12 cellular contexts compared by ENCODE assay signal in the genomic region with DNA sequence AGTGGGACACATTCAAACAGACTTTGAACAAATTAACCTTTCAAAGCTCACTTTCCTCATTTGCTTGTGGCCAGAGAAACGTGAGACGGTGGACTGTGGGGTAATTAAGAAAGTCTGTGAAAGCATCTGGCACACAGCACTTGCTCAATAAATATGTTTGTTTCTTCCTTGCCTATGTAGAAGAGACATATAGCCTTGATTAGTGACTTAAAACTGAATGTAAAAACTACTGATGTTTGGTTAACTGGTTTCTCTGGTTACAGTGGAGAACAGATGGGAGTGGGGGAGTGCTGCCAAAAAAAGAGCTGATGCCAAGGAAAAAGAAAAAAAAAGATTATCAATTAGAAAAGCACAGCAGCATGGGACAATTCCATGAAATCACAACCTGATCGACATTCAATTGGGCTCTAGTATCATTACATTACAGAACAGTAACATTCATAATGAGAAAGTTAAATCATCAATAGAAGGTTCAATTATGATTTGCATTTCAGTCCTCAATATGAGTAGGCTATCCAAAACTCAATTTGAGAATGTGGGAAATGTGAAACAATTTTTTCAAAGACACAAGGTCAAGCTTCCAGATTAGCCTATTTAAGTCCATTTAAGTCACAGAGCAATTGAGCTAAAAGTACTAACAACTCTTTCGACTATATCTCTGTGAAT. TPM values are rescaled to one million over a fixed set of nuclear protein-coding genes. Genes with fewer than 3 reads are reported as not detected.
DNase-seq lines count a peak whose midpoint lies in the region; ATAC-seq, FAIRE-seq and TF ChIP-seq lines count a peak whose summit lies in the region.
"Had no signal": no experiment of that assay in that cellular context is flagged by ENCODE, and none has a peak within 500 bp of the region (broad histone marks: within the 10 kb centered on the region; RNA-seq: fewer than 3 reads in every experiment).

No MANE protein-coding gene starts in this region.

- ATAC-seq in naive B cell (ENCODE audit: low read depth in 2 of 2), result no peak
- no peak for ATAC-seq in GM18909 (IDR thresholded peaks at IDR 0.05; ENCODE audit: poor library complexity, unreplicated experiment)

- DNase-seq in D721Med (ENCODE audit: insufficient read length, low spot score), result no peak
- no peak for DNase-seq in HFFc6
- DNase-seq in activated T-helper 1 cell treated with anti-CD3 and anti-CD28 coated beads, Interleukin-12 subunit alpha, Interleukin-12 subunit beta, Interleukin-2, Interleukin-4 antibody, amounts not matched to agents 30 ng/mL and 10 ng/mL and 1 ng/mL, durations not matched to agents 14 hours and 24 hours and 36 hours (ENCODE audit: low spot score), result no peak
- DNase-seq in naive B cell, result no peak
- DNase-seq in NCI-H2107 (lab: John Stamatoyannopoulos, UW), result no peak
- DNase-seq in cerebellar nuclear complex (lab: John Stamatoyannopoulos, UW), result no peak
- no peak for DNase-seq in T1000 (lab: John Stamatoyannopoulos, UW)
- DNase-seq: activated effector memory CD4-positive, alpha-beta T cell treated with anti-CD3 and anti-CD28 coated beads, Interleukin-2, amount 50 U/mL, for 16 hours; Kasumi-1; posterior cingulate gyrus had no signal

- H3K27ac Mint-ChIP-seq in HFFc6, result peak overlapping the region; percentile 59
- H3K27ac Mint-ChIP-seq in activated T-helper 1 cell treated with anti-CD3 and anti-CD28 coated beads, Interleukin-12 subunit alpha, Interleukin-12 subunit beta, Interleukin-2, Interleukin-4 antibody, amounts not matched to agents 30 ng/mL and 10 ng/mL and 1 ng/mL, durations not matched to agents 14 hours and 24 hours and 36 hours, result peak overlapping the region; percentile 1
- H3K27ac Mint-ChIP-seq in naive B cell, result peak overlapping the region in 3 of 6 donors; percentile 16 to 58 (median 48)

- FAIRE-seq in D721Med (lab: Jason Lieb, UNC), result peak; percentile 6
- FAIRE-seq: H1 had no signal

- H3K27me3 Mint-ChIP-seq in HFFc6 (ENCODE audit: insufficient read depth) (no peaks in the 10 kb centered on the region), naive B cell (no peaks in the 10 kb centered on the region)
- H3K27me3 Mint-ChIP-seq in activated T-helper 1 cell treated with anti-CD3 and anti-CD28 coated beads, Interleukin-12 subunit alpha, Interleukin-12 subunit beta, Interleukin-2, Interleukin-4 antibody, amounts not matched to agents 30 ng/mL and 10 ng/mL and 1 ng/mL, durations not matched to agents 14 hours and 24 hours and 36 hours (ENCODE audit: insufficient read depth), result no peaks in the 10 kb centered on the region

- no peak overlapping the region; the same call in 1 of the 2 replicates for H3K4me3 Mint-ChIP-seq in HFFc6
- H3K4me3 Mint-ChIP-seq in activated T-helper 1 cell treated with anti-CD3 and anti-CD28 coated beads, Interleukin-12 subunit alpha, Interleukin-12 subunit beta, Interleukin-2, Interleukin-4 antibody, amounts not matched to agents 30 ng/mL and 10 ng/mL and 1 ng/mL, durations not matched to agents 14 hours and 24 hours and 36 hours, result no peak overlapping the region
- peak overlapping the region in 5 of 8 donors; percentile 7 to 61 (median 20) for H3K4me3 Mint-ChIP-seq in naive B cell

- intact Hi-C loops in activated T-helper 1 cell treated with anti-CD3 and anti-CD28 coated beads, Interleukin-12 subunit alpha, Interleukin-12 subunit beta, Interleukin-2, Interleukin-4 antibody, amounts not matched to agents 30 ng/mL and 10 ng/mL and 1 ng/mL, durations not matched to agents 14 hours and 24 hours and 36 hours (cut with micrococcal nuclease), result loop anchor here (1.0 to 2.0 kb wide), 2 partner anchors 9 to 14 kb away; a partner anchor contains a TSS

- no peak for TF ChIP-seq CTCF in D721Med (IDR thresholded peaks at IDR 0.05; ENCODE audit: insufficient read depth, missing control alignments)
- TF ChIP-seq CTCF in HFFc6 (IDR thresholded peaks at IDR 0.05), result no peak

- H3K9me3 Mint-ChIP-seq in HFFc6 (peaks cover 6% of the 10 kb centered on the region; the same call in 1 of the 2 replicates), naive B cell (peaks cover 0 to 14% (median 6%) of the 10 kb centered on the region in 7 donors)
- peaks cover 6% of the 10 kb centered on the region for H3K9me3 Mint-ChIP-seq in activated T-helper 1 cell treated with anti-CD3 and anti-CD28 coated beads, Interleukin-12 subunit alpha, Interleukin-12 subunit beta, Interleukin-2, Interleukin-4 antibody, amounts not matched to agents 30 ng/mL and 10 ng/mL and 1 ng/mL, durations not matched to agents 14 hours and 24 hours and 36 hours

- H3K36me3 Mint-ChIP-seq in HFFc6 (ENCODE audit: low read depth), result peaks cover 25% of the 10 kb centered on the region
- H3K36me3 Mint-ChIP-seq in activated T-helper 1 cell treated with anti-CD3 and anti-CD28 coated beads, Interleukin-12 subunit alpha, Interleukin-12 subunit beta, Interleukin-2, Interleukin-4 antibody, amounts not matched to agents 30 ng/mL and 10 ng/mL and 1 ng/mL, durations not matched to agents 14 hours and 24 hours and 36 hours (ENCODE audit: low read depth), result peaks cover 24% of the 10 kb centered on the region
- H3K36me3 Mint-ChIP-seq in naive B cell, result peaks cover 25% of the 10 kb centered on the region in 2 donors

- peaks cover 59% of the 10 kb centered on the region for H3K4me1 Mint-ChIP-seq in HFFc6 (ENCODE audit: low read depth)
- peaks cover 49% of the 10 kb centered on the region for H3K4me1 Mint-ChIP-seq in activated T-helper 1 cell treated with anti-CD3 and anti-CD28 coated beads, Interleukin-12 subunit alpha, Interleukin-12 subunit beta, Interleukin-2, Interleukin-4 antibody, amounts not matched to agents 30 ng/mL and 10 ng/mL and 1 ng/mL, durations not matched to agents 14 hours and 24 hours and 36 hours (ENCODE audit: low read depth)
- H3K4me1 Mint-ChIP-seq in naive B cell, result peaks cover 61 to 75% (median 74%) of the 10 kb centered on the region in 3 donors

RNA-seq across cellular contexts. Expression of a gene that starts 14.7 kb away (rescaled TPM):
- 10 to 100 TPM; 76.9 to 88.4 (median 83.3) TPM for total RNA-seq in HFFc6 (2021; fragmentation: NEBNext Ultra II Directional; extraction: Animal tissue kit (Norgen Biotek cat#: 25700))
- total RNA-seq in activated T-helper 1 cell treated with anti-CD3 and anti-CD28 coated beads, Interleukin-12 subunit alpha, Interleukin-12 subunit beta, Interleukin-2, Interleukin-4 antibody, amounts not matched to agents 30 ng/mL and 10 ng/mL and 1 ng/mL, durations not matched to agents 14 hours and 24 hours and 36 hours, result 97.1 and 103 TPM in 2 replicates
- polyA plus RNA-seq in naive B cell (ENCODE audit: low read depth in 6 of 6), result 10 to 100 TPM; 29.4 to 65.2 (median 40.3) TPM

Comparison
In these comparisons a context has a peak if more than half of its experiments do, and no peak if none do; other contexts are left out.
1. H3K4me3 Mint-ChIP-seq: peak in naive B cell (5 of 8); none in HFFc6 (single experiment) and activated T-helper 1 cell treated with anti-CD3 and anti-CD28 coated beads, Interleukin-12 subunit alpha, Interleukin-12 subunit beta, Interleukin-2, Interleukin-4 antibody, amounts not matched to agents 30 ng/mL and 10 ng/mL and 1 ng/mL, durations not matched to agents 14 hours and 24 hours and 36 hours (single experiment).